In the genomic region with DNA sequence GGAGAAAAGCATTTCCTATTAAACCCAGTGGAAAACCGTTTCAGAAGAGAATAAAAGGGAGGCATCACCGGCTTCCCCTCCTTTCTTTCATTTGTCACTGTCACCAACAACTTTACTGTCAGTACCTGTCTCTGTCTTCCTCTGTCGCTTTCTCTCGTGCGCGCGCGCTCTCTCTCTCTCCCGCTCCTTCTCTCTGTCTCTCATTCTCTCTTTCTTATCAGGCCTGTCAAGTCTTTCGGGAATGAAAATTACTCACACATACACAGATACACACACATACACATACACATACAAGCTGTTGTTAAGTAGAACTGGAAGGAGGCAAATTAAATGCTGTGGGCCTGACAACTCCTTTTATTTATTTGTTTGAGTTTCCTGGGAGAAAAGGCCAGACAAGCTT, we compare ENCODE assay signal across 18 cellular contexts. TPM values are rescaled to one million over a fixed set of nuclear protein-coding genes. Genes with fewer than 3 reads are reported as not detected.
DNase-seq lines count a peak whose midpoint lies in the region; ATAC-seq and TF ChIP-seq lines count a peak whose summit lies in the region.
"Had no signal": no experiment of that assay in that cellular context is flagged by ENCODE, and none has a peak within 500 bp of the region (broad histone marks: within the 10 kb centered on the region; RNA-seq: fewer than 3 reads in every experiment).

No MANE protein-coding gene starts in this region.

- H3K36me3 Mint-ChIP-seq in natural killer cell treated with Interleukin-12 subunit alpha and Interleukin-12 subunit beta and Interleukin-15 and Interleukin-18, amount 100 ng/mL, for 72 hours, result no peaks in the 10 kb centered on the region

- H3K4me3 Mint-ChIP-seq in natural killer cell treated with Interleukin-12 subunit alpha and Interleukin-12 subunit beta and Interleukin-15 and Interleukin-18, amount 100 ng/mL, for 72 hours, result no peak overlapping the region
- H3K4me3 Mint-ChIP-seq: CD4-positive, alpha-beta T cell had no signal

- H3K9me3 ChIP-seq in cardiac muscle cell (ENCODE audit: low read depth) (no peaks in the 10 kb centered on the region), sigmoid colon (no peaks in the 10 kb centered on the region)
- H3K9me3 ChIP-seq: BLaER1 treated with 17β-estradiol and CSF1 and Interleukin-3, amounts not matched to agents 10 nM and 100 nM had no signal

- peak overlapping the region; percentile 70 for H3K27ac ChIP-seq in cardiac muscle cell
- H3K27ac ChIP-seq in sigmoid colon, result peak overlapping the region in 3 of 4 donors; percentile 17 to 88 (median 78)
- H3K27ac ChIP-seq: BLaER1 treated with 17β-estradiol and CSF1 and Interleukin-3, amounts not matched to agents 10 nM and 100 nM; GM23248; HL-60 had no signal

- TF ChIP-seq CTCF in cardiac muscle cell (IDR thresholded peaks at IDR 0.05; ENCODE audit: low read depth, low read length) (no peak), sigmoid colon (IDR thresholded peaks at IDR 0.05) (no peak)

- H3K27ac Mint-ChIP-seq in natural killer cell treated with Interleukin-12 subunit alpha and Interleukin-12 subunit beta and Interleukin-15 and Interleukin-18, amount 100 ng/mL, for 72 hours, result no peak overlapping the region
- H3K27ac Mint-ChIP-seq: CD4-positive, alpha-beta T cell had no signal

- H3K4me3 ChIP-seq in cardiac muscle cell (no peak overlapping the region), sigmoid colon (no peak overlapping the region)
- H3K4me3 ChIP-seq: BLaER1 treated with 17β-estradiol and CSF1 and Interleukin-3, amounts not matched to agents 10 nM and 100 nM; GM12878; GM23248 had no signal

- DNase-seq in amniotic epithelial cell (ENCODE audit: low read depth) (peak; percentile 49), cardiac muscle cell (ENCODE audit: low read depth in 1 of 2, low spot score in 1 of 2) (peak in 1 of 2 donors; percentile 15), left ventricle myocardium superior (peak; percentile 57), sigmoid colon (no peak)
- no peak for DNase-seq in natural killer cell treated with Interleukin-12 subunit alpha and Interleukin-12 subunit beta and Interleukin-15 and Interleukin-18, amount 100 ng/mL, for 72 hours (ENCODE audit: low spot score)
- no peak for DNase-seq in stimulated activated CD4-positive, alpha-beta T cell treated with anti-CD3 and anti-CD28 coated beads, Interleukin-12 subunit alpha, Interleukin-12 subunit beta, amount 100 ng/mL, for 4 hours
- DNase-seq: ACHN; Calu3; CD4-positive, alpha-beta T cell; DMS 273 treated with DMSO at 0.1 percent for 48 hours; DMS79; GM23248 had no signal

- H3K27me3 Mint-ChIP-seq in natural killer cell treated with Interleukin-12 subunit alpha and Interleukin-12 subunit beta and Interleukin-15 and Interleukin-18, amount 100 ng/mL, for 72 hours, result no peaks in the 10 kb centered on the region
- H3K27me3 Mint-ChIP-seq: CD4-positive, alpha-beta T cell had no signal

- H3K4me1 ChIP-seq in cardiac muscle cell (ENCODE audit: low read depth), result peaks cover 64% of the 10 kb centered on the region
- peaks cover 0 to 69% (median 66%) of the 10 kb centered on the region in 4 donors for H3K4me1 ChIP-seq in sigmoid colon

- no peaks in the 10 kb centered on the region for H3K4me1 Mint-ChIP-seq in natural killer cell treated with Interleukin-12 subunit alpha and Interleukin-12 subunit beta and Interleukin-15 and Interleukin-18, amount 100 ng/mL, for 72 hours (ENCODE audit: low read depth in 2 of 2)

- H3K36me3 ChIP-seq in cardiac muscle cell (no peaks in the 10 kb centered on the region), sigmoid colon (no peaks in the 10 kb centered on the region)
- H3K36me3 ChIP-seq: BLaER1 treated with 17β-estradiol and CSF1 and Interleukin-3, amounts not matched to agents 10 nM and 100 nM had no signal

- WGBS in sigmoid colon, 2 donors, result 84 to 91% methylated on average over 10 of the region's 10 CpGs

- H3K27me3 ChIP-seq in cardiac muscle cell, result no peaks in the 10 kb centered on the region
- H3K27me3 ChIP-seq in sigmoid colon, result no peaks in the 10 kb centered on the region
- H3K27me3 ChIP-seq: BLaER1 treated with 17β-estradiol and CSF1 and Interleukin-3, amounts not matched to agents 10 nM and 100 nM had no signal

- peak; percentile 70 for ATAC-seq in left ventricle myocardium superior
- no peak for ATAC-seq in GM21723 (IDR thresholded peaks at IDR 0.05; ENCODE audit: unreplicated experiment)
- ATAC-seq in natural killer cell treated with Interleukin-12 subunit alpha and Interleukin-12 subunit beta and Interleukin-15 and Interleukin-18, amount 100 ng/mL, for 72 hours, result no peak
- ATAC-seq: GM12878 had no signal

- H3K9me3 Mint-ChIP-seq in natural killer cell treated with Interleukin-12 subunit alpha and Interleukin-12 subunit beta and Interleukin-15 and Interleukin-18, amount 100 ng/mL, for 72 hours, result peaks cover 3% of the 10 kb centered on the region

- no peak for TF ChIP-seq EP300 in sigmoid colon (IDR thresholded peaks at IDR 0.05)

- TF ChIP-seq POLR2A in sigmoid colon (IDR thresholded peaks at IDR 0.05), result no peak

- intact Hi-C loops in left ventricle myocardium superior (cut with micrococcal nuclease), result no loop called here
- intact Hi-C loops in sigmoid colon (cut with DNase I), result loop anchor here (5.0 kb wide), 2 partner anchors 44 to 261 kb away; no protein-coding TSS in a partner anchor

RNA-seq across cellular contexts. Expression of a gene that starts 17.6 kb away (rescaled TPM):
- total RNA-seq in cardiac muscle cell (122 and 160 TPM in 2 replicates), left ventricle myocardium superior (35.7 TPM), sigmoid colon (100 to 1,000 TPM; 108 to 168 (median 120) TPM)
- polyA plus RNA-seq in cardiac muscle cell (70.8 and 93.1 TPM in 2 replicates), sigmoid colon (1 to 10 TPM in 1 of 3 donors, under 1 TPM in 2; 0.46 to 5.9 (median 0.60) TPM)
- total RNA-seq in natural killer cell treated with Interleukin-12 subunit alpha and Interleukin-12 subunit beta and Interleukin-15 and Interleukin-18, amount 100 ng/mL, for 72 hours, result not detected
- total RNA-seq: A172; Calu3; CD4-positive, alpha-beta T cell; G401; GM12878 had no signal
- polyA plus RNA-seq: GM12878 had no signal

Comparison
In these comparisons a context has a peak if more than half of its experiments do, and no peak if none do; other contexts are left out.
1. DNase-seq: peak in amniotic epithelial cell (single experiment) and left ventricle myocardium superior (single experiment); none in sigmoid colon (single experiment), natural killer cell treated with Interleukin-12 subunit alpha and Interleukin-12 subunit beta and Interleukin-15 and Interleukin-18, amount 100 ng/mL, for 72 hours (single experiment) and stimulated activated CD4-positive, alpha-beta T cell treated with anti-CD3 and anti-CD28 coated beads, Interleukin-12 subunit alpha, Interleukin-12 subunit beta, amount 100 ng/mL, for 4 hours (single experiment).
2. RNA of a gene that starts 17.6 kb away (total RNA-seq): 122 to 160 TPM in cardiac muscle cell, 108 to 168 TPM in sigmoid colon and 35.7 TPM in left ventricle myocardium superior (single experiment); not detected in natural killer cell treated with Interleukin-12 subunit alpha and Interleukin-12 subunit beta and Interleukin-15 and Interleukin-18, amount 100 ng/mL, for 72 hours; every median in the first group is over 10 times any median in the second.